In the genomic region with DNA sequence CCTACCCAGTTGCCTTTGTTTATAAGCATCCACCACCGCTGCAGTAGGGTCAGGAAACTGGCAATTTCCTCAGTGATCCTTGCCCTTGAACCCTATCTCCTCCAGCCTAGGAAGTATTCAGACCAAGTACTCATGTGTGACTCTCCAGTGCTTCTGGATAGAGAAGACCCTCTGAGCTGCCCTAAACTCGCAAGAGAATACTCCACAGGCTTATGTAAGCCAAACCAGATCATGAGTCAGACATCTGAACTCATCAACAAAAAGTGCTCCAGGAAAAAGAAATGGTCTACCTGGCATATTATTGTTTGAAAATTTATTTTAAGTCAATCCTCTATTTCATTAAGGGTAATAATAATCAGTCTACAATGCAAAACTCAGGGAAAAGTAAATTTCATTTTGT, we compare ENCODE assay signal across 15 cellular contexts.
DNase-seq lines count a peak whose midpoint lies in the region; ATAC-seq, FAIRE-seq and TF ChIP-seq lines count a peak whose summit lies in the region.
"Had no signal": no experiment of that assay in that cellular context is flagged by ENCODE, and none has a peak within 500 bp of the region (broad histone marks: within the 10 kb centered on the region; RNA-seq: fewer than 3 reads in every experiment).

No MANE protein-coding gene starts in this region.

- no peaks in the 10 kb centered on the region for H3K27me3 Mint-ChIP-seq in CD8-positive, alpha-beta T cell (ENCODE audit: low read depth)
- H3K27me3 Mint-ChIP-seq: activated CD8-positive, alpha-beta memory T cell treated with anti-CD3 and anti-CD28 coated beads, Interleukin-2, amount 10 ng/mL, durations not matched to agents 7 days and 5 days; activated naive CD4-positive, alpha-beta T cell treated with anti-CD3 and anti-CD28 coated beads, Interleukin-2, amount 50 U/mL, for 24 hours; dendritic cell treated with granulocyte-macrophage colony-stimulating factor and Interleukin-4, amounts not matched to agents 40 ng/mL and 50 ng/mL, for 4 days had no signal

- ATAC-seq in GM21528 (IDR thresholded peaks at IDR 0.05; ENCODE audit: low FRiP score, unreplicated experiment) (no peak), HG02588 (IDR thresholded peaks at IDR 0.05; ENCODE audit: unreplicated experiment) (no peak)
- no peak for ATAC-seq in CD8-positive, alpha-beta T cell
- ATAC-seq: activated CD8-positive, alpha-beta memory T cell treated with anti-CD3 and anti-CD28 coated beads, Interleukin-2, amount 10 ng/mL, durations not matched to agents 7 days and 5 days; Right ventricle myocardium inferior had no signal

- no peak for FAIRE-seq in bronchial epithelial cell (lab: Jason Lieb, UNC)

- POLR2A ChIA-PET in CD8-positive, alpha-beta T cell (lab: Charles Lee) = no interaction called here

- H3K36me3 ChIP-seq in bronchial epithelial cell (ENCODE audit: control insufficient read depth, insufficient read depth, low read length) (no peaks in the 10 kb centered on the region), thyroid gland (no peaks in the 10 kb centered on the region)
- no peaks in the 10 kb centered on the region for H3K36me3 ChIP-seq in CD8-positive, alpha-beta T cell (ENCODE audit: insufficient read depth, low read length)

- H3K4me3 ChIP-seq in bronchial epithelial cell (ENCODE audit: low read depth, low read length) = no peak overlapping the region
- no peak overlapping the region for H3K4me3 ChIP-seq in thyroid gland (replicated peaks in 1 of 3)
- no peak overlapping the region for H3K4me3 ChIP-seq in CD8-positive, alpha-beta T cell (ENCODE audit: low read depth, low read length)
- H3K4me3 ChIP-seq: hepatocyte had no signal

- no peaks in the 10 kb centered on the region for H3K27me3 ChIP-seq in bronchial epithelial cell (ENCODE audit: control insufficient read depth, insufficient read depth, low read length)
- H3K27me3 ChIP-seq in layer of hippocampus (ENCODE audit: control insufficient read depth, insufficient read depth, low read length) = no peaks in the 10 kb centered on the region
- H3K27me3 ChIP-seq in thyroid gland = no peaks in the 10 kb centered on the region
- no peaks in the 10 kb centered on the region for H3K27me3 ChIP-seq in CD8-positive, alpha-beta T cell (ENCODE audit: insufficient read depth, low read length)
- H3K27me3 ChIP-seq: hepatocyte had no signal

- intact Hi-C loops in thyroid gland (cut with DNase I) = no loop called here
- intact Hi-C loops in CD8-positive, alpha-beta T cell (cut with DNase I, micrococcal nuclease) = no loop called here

- H3K9me3 Mint-ChIP-seq in CD8-positive, alpha-beta T cell = no peaks in the 10 kb centered on the region
- H3K9me3 Mint-ChIP-seq: activated naive CD4-positive, alpha-beta T cell treated with anti-CD3 and anti-CD28 coated beads, Interleukin-2, amount 50 U/mL, for 24 hours; dendritic cell treated with granulocyte-macrophage colony-stimulating factor and Interleukin-4, amounts not matched to agents 40 ng/mL and 50 ng/mL, for 4 days had no signal

- H3K4me3 Mint-ChIP-seq in CD8-positive, alpha-beta T cell = no peak overlapping the region
- H3K4me3 Mint-ChIP-seq: activated CD8-positive, alpha-beta memory T cell treated with anti-CD3 and anti-CD28 coated beads, Interleukin-2, amount 10 ng/mL, durations not matched to agents 7 days and 5 days; activated naive CD4-positive, alpha-beta T cell treated with anti-CD3 and anti-CD28 coated beads, Interleukin-2, amount 50 U/mL, for 24 hours; dendritic cell treated with granulocyte-macrophage colony-stimulating factor and Interleukin-4, amounts not matched to agents 40 ng/mL and 50 ng/mL, for 4 days had no signal

- no peak for TF ChIP-seq CTCF in bronchial epithelial cell (IDR thresholded peaks at IDR 0.05; ENCODE audit: insufficient read depth, low read length, severe bottlenecking)
- no peak for TF ChIP-seq CTCF in thyroid gland (IDR thresholded peaks at IDR 0.05)
- TF ChIP-seq CTCF in CD8-positive, alpha-beta T cell (IDR thresholded peaks at IDR 0.05) = no peak

- peak; percentile 26 for DNase-seq in HT1080 (ENCODE audit: low read depth)
- peak; percentile 50 for DNase-seq in bronchial epithelial cell (ENCODE audit: low read depth)
- no peak for DNase-seq in thyroid gland
- no peak for DNase-seq in CD8-positive, alpha-beta T cell
- DNase-seq: activated CD8-positive, alpha-beta memory T cell treated with anti-CD3 and anti-CD28 coated beads, Interleukin-2, amount 10 ng/mL, durations not matched to agents 7 days and 5 days; MV-4-11; NCI-H510A treated with DMSO at 0.1 percent for 48 hours; retina had no signal

- CTCF ChIA-PET in CD8-positive, alpha-beta T cell (lab: Charles Lee) = no interaction called here

- H3K4me1 ChIP-seq in thyroid gland = peaks cover 61 to 65% of the 10 kb centered on the region in 2 donors
- peaks cover 5% of the 10 kb centered on the region for H3K4me1 ChIP-seq in CD8-positive, alpha-beta T cell (ENCODE audit: insufficient read depth, low read length)

- TF ChIP-seq POLR2A in thyroid gland (IDR thresholded peaks at IDR 0.05) = no peak

- H3K4me1 Mint-ChIP-seq in CD8-positive, alpha-beta T cell (ENCODE audit: low read depth) = peaks cover 61% of the 10 kb centered on the region

- peak overlapping the region; percentile 49 for H3K27ac ChIP-seq in layer of hippocampus (ENCODE audit: low read depth, low read length)
- peak overlapping the region; percentile 29 to 60 (median 34) for H3K27ac ChIP-seq in thyroid gland
- no peak overlapping the region for H3K27ac ChIP-seq in CD8-positive, alpha-beta T cell (ENCODE audit: low read depth, low read length)

- peaks cover 10% of the 10 kb centered on the region for H3K36me3 Mint-ChIP-seq in CD8-positive, alpha-beta T cell

- H3K9me3 ChIP-seq in thyroid gland = no peaks in the 10 kb centered on the region
- no peaks in the 10 kb centered on the region for H3K9me3 ChIP-seq in CD8-positive, alpha-beta T cell (ENCODE audit: low read length)

- no peak overlapping the region for H3K27ac Mint-ChIP-seq in CD8-positive, alpha-beta T cell
- H3K27ac Mint-ChIP-seq: activated CD8-positive, alpha-beta memory T cell treated with anti-CD3 and anti-CD28 coated beads, Interleukin-2, amount 10 ng/mL, durations not matched to agents 7 days and 5 days; activated naive CD4-positive, alpha-beta T cell treated with anti-CD3 and anti-CD28 coated beads, Interleukin-2, amount 50 U/mL, for 24 hours; dendritic cell treated with granulocyte-macrophage colony-stimulating factor and Interleukin-4, amounts not matched to agents 40 ng/mL and 50 ng/mL, for 4 days had no signal

- WGBS in thyroid gland, 2 donors = 63 to 70% methylated on average over 2 of the region's 2 CpGs

Comparison
In these comparisons a context has a peak if more than half of its experiments do, and no peak if none do; other contexts are left out.
1. DNase-seq: peak in HT1080 (single experiment) and bronchial epithelial cell (single experiment); none in thyroid gland (0 of 2) and CD8-positive, alpha-beta T cell (0 of 7).